ENCODE assay signal across 19 cellular contexts in genomic region chr16:89845417-89845816, GRCh38. TPM values are rescaled to one million over a fixed set of nuclear protein-coding genes. Genes with fewer than 3 reads are reported as not detected.
DNase-seq lines count a peak whose midpoint lies in the region; ATAC-seq, FAIRE-seq and TF ChIP-seq lines count a peak whose summit lies in the region.
"Had no signal": no experiment of that assay in that cellular context is flagged by ENCODE, and none has a peak within 500 bp of the region (broad histone marks: within the 10 kb centered on the region; RNA-seq: fewer than 3 reads in every experiment).

No MANE protein-coding gene starts in this region.

- no peak overlapping the region for H3K4me3 ChIP-seq in Karpas-422 (ENCODE audit: low read length)
- H3K4me3 ChIP-seq: hepatocyte, ovary had no signal

- POLR2A ChIA-PET in activated CD4-positive, alpha-beta T cell treated with anti-CD3 and anti-CD28 coated beads for 36 hours (lab: Charles Lee): no interaction called here

- no peaks in the 10 kb centered on the region for H3K9me3 Mint-ChIP-seq in activated CD4-positive, alpha-beta T cell treated with anti-CD3 and anti-CD28 coated beads for 36 hours (ENCODE audit: low read depth)
- H3K9me3 Mint-ChIP-seq in activated naive CD4-positive, alpha-beta T cell treated with anti-CD3 and anti-CD28 coated beads for 36 hours: no peaks in the 10 kb centered on the region
- H3K9me3 Mint-ChIP-seq: CD14-positive monocyte; stimulated activated naive CD8-positive, alpha-beta T cell treated with anti-CD3 and anti-CD28 coated beads, Interleukin-15, Interleukin-2, amounts not matched to agents 100 ng/mL and 50 ng/mL, for 24 hours had no signal

- ATAC-seq in activated CD4-positive, alpha-beta T cell treated with anti-CD3 and anti-CD28 coated beads for 36 hours: peak; percentile 47

- H3K36me3 Mint-ChIP-seq in activated CD4-positive, alpha-beta T cell treated with anti-CD3 and anti-CD28 coated beads for 36 hours (ENCODE audit: low read depth): no peaks in the 10 kb centered on the region
- no peaks in the 10 kb centered on the region for H3K36me3 Mint-ChIP-seq in activated naive CD4-positive, alpha-beta T cell treated with anti-CD3 and anti-CD28 coated beads for 36 hours (ENCODE audit: low read depth)
- H3K36me3 Mint-ChIP-seq: CD14-positive monocyte had no signal

- H3K4me1 ChIP-seq in Karpas-422 (ENCODE audit: low read length): peaks cover 21% of the 10 kb centered on the region

- no peak overlapping the region for H3K4me3 Mint-ChIP-seq in activated CD4-positive, alpha-beta T cell treated with anti-CD3 and anti-CD28 coated beads for 36 hours
- H3K4me3 Mint-ChIP-seq in activated naive CD4-positive, alpha-beta T cell treated with anti-CD3 and anti-CD28 coated beads for 36 hours: no peak overlapping the region
- H3K4me3 Mint-ChIP-seq: stimulated activated naive CD8-positive, alpha-beta T cell treated with anti-CD3 and anti-CD28 coated beads, Interleukin-15, Interleukin-2, amounts not matched to agents 100 ng/mL and 50 ng/mL, for 24 hours had no signal

- H3K36me3 ChIP-seq in Karpas-422 (ENCODE audit: insufficient read depth, low read length): no peaks in the 10 kb centered on the region
- H3K36me3 ChIP-seq: brain microvascular endothelial cell, ovary had no signal

- H3K9me2 ChIP-seq in Karpas-422 (replicated peaks; ENCODE audit: insufficient read depth, low read length): no peaks in the 10 kb centered on the region

- H3K9me3 ChIP-seq in Karpas-422 (ENCODE audit: low read length): no peaks in the 10 kb centered on the region
- H3K9me3 ChIP-seq: ovary had no signal

- H3K79me2 ChIP-seq in Karpas-422 (ENCODE audit: low read length): no peaks in the 10 kb centered on the region
- H3K79me2 ChIP-seq: hepatocyte had no signal

- H3K27ac ChIP-seq in Karpas-422 (ENCODE audit: low read length): no peak overlapping the region
- H3K27ac ChIP-seq: 22Rv1, brain microvascular endothelial cell, hepatocyte, ovary had no signal

- no peak for TF ChIP-seq CTCF in D721Med (IDR thresholded peaks at IDR 0.05; ENCODE audit: insufficient read depth, missing control alignments)

- intact Hi-C loops in activated CD4-positive, alpha-beta T cell treated with anti-CD3 and anti-CD28 coated beads for 36 hours (cut with DNase I, micrococcal nuclease): no loop called here
- intact Hi-C loops in activated naive CD4-positive, alpha-beta T cell treated with anti-CD3 and anti-CD28 coated beads for 36 hours (cut with micrococcal nuclease): no loop called here

- H3K9ac ChIP-seq in Karpas-422 (ENCODE audit: low read length): no peak overlapping the region

- H3K27me3 ChIP-seq in Karpas-422 (ENCODE audit: low read length): no peaks in the 10 kb centered on the region
- H3K27me3 ChIP-seq: brain microvascular endothelial cell, hepatocyte, ovary had no signal

- H3K27ac Mint-ChIP-seq in activated CD4-positive, alpha-beta T cell treated with anti-CD3 and anti-CD28 coated beads for 36 hours: no peak overlapping the region
- no peak overlapping the region for H3K27ac Mint-ChIP-seq in activated naive CD4-positive, alpha-beta T cell treated with anti-CD3 and anti-CD28 coated beads for 36 hours
- H3K27ac Mint-ChIP-seq: CD14-positive monocyte; stimulated activated naive CD8-positive, alpha-beta T cell treated with anti-CD3 and anti-CD28 coated beads, Interleukin-15, Interleukin-2, amounts not matched to agents 100 ng/mL and 50 ng/mL, for 24 hours had no signal

- peak overlapping the region; percentile 9 for H3K4me2 ChIP-seq in Karpas-422 (ENCODE audit: low read depth, low read length, poor library complexity, severe bottlenecking)
- H3K4me2 ChIP-seq: hepatocyte had no signal

- peaks cover 10% of the 10 kb centered on the region for H3K4me1 Mint-ChIP-seq in activated CD4-positive, alpha-beta T cell treated with anti-CD3 and anti-CD28 coated beads for 36 hours
- H3K4me1 Mint-ChIP-seq in activated naive CD4-positive, alpha-beta T cell treated with anti-CD3 and anti-CD28 coated beads for 36 hours (ENCODE audit: low read depth): peaks cover 12% of the 10 kb centered on the region

- no peak for FAIRE-seq in D721Med (lab: Jason Lieb, UNC)
- FAIRE-seq: GM18507, GM19239 had no signal

- CTCF ChIA-PET in activated CD4-positive, alpha-beta T cell treated with anti-CD3 and anti-CD28 coated beads for 36 hours (lab: Charles Lee): interaction anchor here (1.0 kb wide), 1 partner anchor 65 kb away, joined by 3 read pairs; no protein-coding TSS in a partner anchor
- CTCF ChIA-PET in activated naive CD4-positive, alpha-beta T cell treated with anti-CD3 and anti-CD28 coated beads for 36 hours (lab: Charles Lee): interaction anchor here (1.0 kb wide), 1 partner anchor 65 kb away, joined by 3 read pairs; no protein-coding TSS in a partner anchor

- no peaks in the 10 kb centered on the region for H4K20me1 ChIP-seq in Karpas-422 (ENCODE audit: insufficient read depth, low read depth, low read length)

- peak; percentile 34 for DNase-seq in activated CD4-positive, alpha-beta T cell treated with anti-CD3 and anti-CD28 coated beads for 36 hours
- DNase-seq in activated CD4-positive, alpha-beta T cell treated with anti-CD3 and anti-CD28 coated beads, Interleukin-2, amount 50 U/mL, for 1 hour: no peak
- DNase-seq in Karpas-422 (no peak), 8988T (no peak), GOT3 (lab: John Stamatoyannopoulos, UW) (no peak), D721Med (ENCODE audit: insufficient read length, low spot score) (no peak)
- DNase-seq in activated naive CD4-positive, alpha-beta T cell treated with anti-CD3 and anti-CD28 coated beads for 36 hours: peak; percentile 57
- peak; percentile 41 for DNase-seq in stimulated activated CD8-positive, alpha-beta memory T cell treated with anti-CD3 and anti-CD28 coated beads, Interleukin-4, amount 100 ng/mL, for 48 hours
- DNase-seq: activated CD4-positive, CD25-positive, alpha-beta regulatory T cell; brain microvascular endothelial cell; NCI-H1930; NCI-H524 treated with DMSO at 0.1 percent for 48 hours; ovary had no signal

- no peak overlapping the region; the same call in 1 of the 2 replicates for H2AFZ ChIP-seq in Karpas-422 (ENCODE audit: low read length)
- H2AFZ ChIP-seq: hepatocyte had no signal

- H3K27me3 Mint-ChIP-seq in activated CD4-positive, alpha-beta T cell treated with anti-CD3 and anti-CD28 coated beads for 36 hours: no peaks in the 10 kb centered on the region
- no peaks in the 10 kb centered on the region for H3K27me3 Mint-ChIP-seq in activated naive CD4-positive, alpha-beta T cell treated with anti-CD3 and anti-CD28 coated beads for 36 hours (ENCODE audit: low read depth)
- H3K27me3 Mint-ChIP-seq: stimulated activated naive CD8-positive, alpha-beta T cell treated with anti-CD3 and anti-CD28 coated beads, Interleukin-15, Interleukin-2, amounts not matched to agents 100 ng/mL and 50 ng/mL, for 24 hours had no signal

RNA-seq across cellular contexts. Expression of gene SPIRE2, which starts 17.1 kb away (rescaled TPM):
- total RNA-seq in activated CD4-positive, alpha-beta T cell treated with anti-CD3 and anti-CD28 coated beads for 36 hours: 1 to 10 TPM; 1.1 to 1.5 TPM
- 1.0 TPM in 2 replicates for total RNA-seq in Karpas-422 (2014; rRNA removed; shearing (Covaris generic); ENCODE audit: low replicate concordance)
- under 1 TPM; 0.26 to 0.44 TPM for total RNA-seq in activated naive CD4-positive, alpha-beta T cell treated with anti-CD3 and anti-CD28 coated beads for 36 hours

RNA-seq across cellular contexts. Expression of gene TCF25, which starts 28.0 kb away (rescaled TPM):
- 100 to 1,000 TPM; 122 to 133 TPM for total RNA-seq in activated CD4-positive, alpha-beta T cell treated with anti-CD3 and anti-CD28 coated beads for 36 hours
- 71.8 and 125 TPM in 2 replicates for total RNA-seq in Karpas-422 (2014; rRNA removed; shearing (Covaris generic); ENCODE audit: low replicate concordance)
- 100 to 1,000 TPM; 108 to 109 TPM for total RNA-seq in activated naive CD4-positive, alpha-beta T cell treated with anti-CD3 and anti-CD28 coated beads for 36 hours

RNA-seq across cellular contexts. Expression of gene FANCA, which starts 29.0 kb away (rescaled TPM):
- 10 to 100 TPM; 91.5 to 94.4 TPM for total RNA-seq in activated CD4-positive, alpha-beta T cell treated with anti-CD3 and anti-CD28 coated beads for 36 hours
- total RNA-seq in Karpas-422 (2014; rRNA removed; shearing (Covaris generic); ENCODE audit: low replicate concordance): 49.3 and 57.3 TPM in 2 replicates
- 10 to 100 TPM; 85.5 to 96.7 TPM for total RNA-seq in activated naive CD4-positive, alpha-beta T cell treated with anti-CD3 and anti-CD28 coated beads for 36 hours

Comparison
In these comparisons a context has a peak if more than half of its experiments do, and no peak if none do; other contexts are left out.
1. DNase-seq: peak in activated CD4-positive, alpha-beta T cell treated with anti-CD3 and anti-CD28 coated beads for 36 hours (single experiment), activated naive CD4-positive, alpha-beta T cell treated with anti-CD3 and anti-CD28 coated beads for 36 hours (single experiment) and stimulated activated CD8-positive, alpha-beta memory T cell treated with anti-CD3 and anti-CD28 coated beads, Interleukin-4, amount 100 ng/mL, for 48 hours (single experiment); none in activated CD4-positive, alpha-beta T cell treated with anti-CD3 and anti-CD28 coated beads, Interleukin-2, amount 50 U/mL, for 1 hour (single experiment), Karpas-422 (single experiment), 8988T (single experiment), GOT3 (single experiment) and D721Med (single experiment).